In the genomic region with DNA sequence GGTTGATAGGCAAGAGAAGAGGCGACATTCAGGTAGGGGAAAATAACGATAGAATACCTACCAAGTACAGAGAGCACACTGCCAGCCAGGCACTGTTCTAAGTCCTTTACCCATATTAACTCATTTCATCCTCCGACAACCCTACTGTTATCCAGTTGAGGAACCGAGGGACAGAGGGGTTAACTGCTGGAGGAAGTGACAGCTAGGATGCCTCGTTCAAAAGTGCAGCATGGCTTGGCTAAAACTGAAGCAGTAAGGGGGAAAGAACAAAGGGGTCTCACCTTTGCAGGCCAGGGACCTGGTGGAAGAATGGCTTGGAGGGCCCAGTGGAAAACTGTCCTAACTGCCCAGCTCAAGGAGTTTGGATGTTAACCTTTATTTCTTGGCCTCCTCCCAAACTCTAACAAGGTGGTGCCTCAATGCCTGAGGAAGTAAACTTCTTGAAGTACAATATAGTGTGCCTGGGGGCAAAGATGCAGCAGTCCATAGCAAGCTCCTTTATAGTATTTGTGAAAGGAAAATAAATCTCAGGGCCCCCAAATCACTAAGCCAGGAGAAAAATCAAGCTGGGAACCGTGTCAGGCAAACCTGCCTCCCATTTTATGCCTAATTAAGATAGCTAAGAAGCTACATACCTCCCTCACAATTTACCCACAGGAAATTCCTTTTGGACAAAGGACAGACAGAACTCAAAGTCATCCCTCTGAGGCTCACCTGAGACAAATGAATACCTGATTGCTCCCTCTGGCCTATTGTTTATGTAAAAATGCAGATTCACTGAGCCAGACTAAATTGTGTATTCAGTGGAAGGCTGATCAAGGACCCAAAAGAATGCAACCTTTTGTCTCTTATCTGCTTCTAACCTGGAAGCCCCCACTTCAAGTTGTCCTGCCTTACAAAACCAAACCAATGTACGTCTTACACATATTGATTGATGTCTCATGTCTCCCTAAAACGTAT, we compare ENCODE assay signal across 1 cellular context.
TF ChIP-seq lines count a peak whose summit lies in the region.

No MANE protein-coding gene starts in this region.

TF ChIP-seq in GM23338, 12 proteins besides CTCF, POLR2A, EP300 and RAD21 (continued from another document):
- TF ChIP-seq, protein P1, sequence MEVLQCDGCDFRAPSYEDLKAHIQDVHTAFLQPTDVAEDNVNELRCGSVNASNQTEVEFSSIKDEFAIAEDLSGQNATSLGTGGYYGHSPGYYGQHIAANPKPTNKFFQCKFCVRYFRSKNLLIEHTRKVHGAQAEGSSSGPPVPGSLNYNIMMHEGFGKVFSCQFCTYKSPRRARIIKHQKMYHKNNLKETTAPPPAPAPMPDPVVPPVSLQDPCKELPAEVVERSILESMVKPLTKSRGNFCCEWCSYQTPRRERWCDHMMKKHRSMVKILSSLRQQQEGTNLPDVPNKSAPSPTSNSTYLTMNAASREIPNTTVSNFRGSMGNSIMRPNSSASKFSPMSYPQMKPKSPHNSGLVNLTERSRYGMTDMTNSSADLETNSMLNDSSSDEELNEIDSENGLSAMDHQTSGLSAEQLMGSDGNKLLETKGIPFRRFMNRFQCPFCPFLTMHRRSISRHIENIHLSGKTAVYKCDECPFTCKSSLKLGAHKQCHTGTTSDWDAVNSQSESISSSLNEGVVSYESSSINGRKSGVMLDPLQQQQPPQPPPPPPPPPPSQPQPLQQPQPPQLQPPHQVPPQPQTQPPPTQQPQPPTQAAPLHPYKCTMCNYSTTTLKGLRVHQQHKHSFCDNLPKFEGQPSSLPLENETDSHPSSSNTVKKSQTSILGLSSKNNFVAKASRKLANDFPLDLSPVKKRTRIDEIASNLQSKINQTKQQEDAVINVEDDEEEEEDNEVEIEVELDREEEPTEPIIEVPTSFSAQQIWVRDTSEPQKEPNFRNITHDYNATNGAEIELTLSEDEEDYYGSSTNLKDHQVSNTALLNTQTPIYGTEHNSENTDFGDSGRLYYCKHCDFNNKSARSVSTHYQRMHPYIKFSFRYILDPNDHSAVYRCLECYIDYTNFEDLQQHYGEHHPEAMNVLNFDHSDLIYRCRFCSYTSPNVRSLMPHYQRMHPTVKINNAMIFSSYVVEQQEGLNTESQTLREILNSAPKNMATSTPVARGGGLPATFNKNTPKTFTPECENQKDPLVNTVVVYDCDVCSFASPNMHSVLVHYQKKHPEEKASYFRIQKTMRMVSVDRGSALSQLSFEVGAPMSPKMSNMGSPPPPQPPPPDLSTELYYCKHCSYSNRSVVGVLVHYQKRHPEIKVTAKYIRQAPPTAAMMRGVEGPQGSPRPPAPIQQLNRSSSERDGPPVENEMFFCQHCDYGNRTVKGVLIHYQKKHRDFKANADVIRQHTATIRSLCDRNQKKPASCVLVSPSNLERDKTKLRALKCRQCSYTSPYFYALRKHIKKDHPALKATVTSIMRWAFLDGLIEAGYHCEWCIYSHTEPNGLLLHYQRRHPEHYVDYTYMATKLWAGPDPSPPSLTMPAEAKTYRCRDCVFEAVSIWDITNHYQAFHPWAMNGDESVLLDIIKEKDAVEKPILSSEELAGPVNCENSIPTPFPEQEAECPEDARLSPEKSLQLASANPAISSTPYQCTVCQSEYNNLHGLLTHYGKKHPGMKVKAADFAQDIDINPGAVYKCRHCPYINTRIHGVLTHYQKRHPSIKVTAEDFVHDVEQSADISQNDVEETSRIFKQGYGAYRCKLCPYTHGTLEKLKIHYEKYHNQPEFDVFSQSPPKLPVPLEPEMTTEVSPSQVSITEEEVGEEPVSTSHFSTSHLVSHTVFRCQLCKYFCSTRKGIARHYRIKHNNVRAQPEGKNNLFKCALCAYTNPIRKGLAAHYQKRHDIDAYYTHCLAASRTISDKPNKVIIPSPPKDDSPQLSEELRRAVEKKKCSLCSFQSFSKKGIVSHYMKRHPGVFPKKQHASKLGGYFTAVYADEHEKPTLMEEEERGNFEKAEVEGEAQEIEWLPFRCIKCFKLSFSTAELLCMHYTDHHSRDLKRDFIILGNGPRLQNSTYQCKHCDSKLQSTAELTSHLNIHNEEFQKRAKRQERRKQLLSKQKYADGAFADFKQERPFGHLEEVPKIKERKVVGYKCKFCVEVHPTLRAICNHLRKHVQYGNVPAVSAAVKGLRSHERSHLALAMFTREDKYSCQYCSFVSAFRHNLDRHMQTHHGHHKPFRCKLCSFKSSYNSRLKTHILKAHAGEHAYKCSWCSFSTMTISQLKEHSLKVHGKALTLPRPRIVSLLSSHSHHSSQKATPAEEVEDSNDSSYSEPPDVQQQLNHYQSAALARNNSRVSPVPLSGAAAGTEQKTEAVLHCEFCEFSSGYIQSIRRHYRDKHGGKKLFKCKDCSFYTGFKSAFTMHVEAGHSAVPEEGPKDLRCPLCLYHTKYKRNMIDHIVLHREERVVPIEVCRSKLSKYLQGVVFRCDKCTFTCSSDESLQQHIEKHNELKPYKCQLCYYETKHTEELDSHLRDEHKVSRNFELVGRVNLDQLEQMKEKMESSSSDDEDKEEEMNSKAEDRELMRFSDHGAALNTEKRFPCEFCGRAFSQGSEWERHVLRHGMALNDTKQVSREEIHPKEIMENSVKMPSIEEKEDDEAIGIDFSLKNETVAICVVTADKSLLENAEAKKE (CRISPR knock-in tag; IDR thresholded peaks at IDR 0.05), result no peak
